In genomic region chr17:53630115-53630514, GRCh38 we compare ENCODE assay signal across 28 cellular contexts.
"Had no signal": no experiment of that assay in that cellular context is flagged by ENCODE, and none has a peak within 500 bp of the region (broad histone marks: within the 10 kb centered on the region; RNA-seq: fewer than 3 reads in every experiment).

No MANE protein-coding gene starts in this region.

- DNase-seq: activated CD4-positive, alpha-beta T cell treated with anti-CD3 and anti-CD28 coated beads for 4 hours; activated CD8-positive, alpha-beta memory T cell treated with anti-CD3 and anti-CD28 coated beads, Interleukin-2, amount 50 U/mL, for 4 hours; activated CD8-positive, alpha-beta T cell treated with anti-CD3 and anti-CD28 coated beads for 36 hours; activated gamma-delta T cell treated with Interleukin-2 at 50 U/mL for 16 hours; activated naive CD4-positive, alpha-beta T cell treated with anti-CD3 and anti-CD28 coated beads, Interleukin-2, amount 10 ng/mL, durations not matched to agents 7 days and 5 days; activated naive CD8-positive, alpha-beta T cell treated with anti-CD3 and anti-CD28 coated beads for 36 hours; activated T-cell treated with anti-CD3 and anti-CD28 coated beads, Interleukin-2, amount 50 U/mL, for 72 hours; brain microvascular endothelial cell; cerebellar nuclear complex; MG63; NCI-H1105; NCI-H1436; NCI-H1694 treated with DMSO at 0.1 percent for 48 hours; NCI-H2029 treated with DMSO at 0.1 percent for 48 hours; NCI-H510A treated with DMSO at 0.1 percent for 48 hours; NCI-H69; NK-92 treated with Interleukin-12 subunit alpha and Interleukin-12 subunit beta, amount 100 ng/mL, for 24 hours; OCI-M1; RPMI8226; T-cell; T-helper 2 cell; T1000 had no signal

- H3K27ac ChIP-seq: brain microvascular endothelial cell, cardiac muscle cell, SK-N-MC, VCaP had no signal

- H3K27ac Mint-ChIP-seq: activated CD8-positive, alpha-beta T cell treated with anti-CD3 and anti-CD28 coated beads for 36 hours; activated naive CD4-positive, alpha-beta T cell treated with anti-CD3 and anti-CD28 coated beads, Interleukin-2, amount 10 ng/mL, durations not matched to agents 7 days and 5 days; activated naive CD8-positive, alpha-beta T cell treated with anti-CD3 and anti-CD28 coated beads for 36 hours; activated T-cell treated with anti-CD3 and anti-CD28 coated beads, Interleukin-2, amount 50 U/mL, for 72 hours; activated T-helper 2 cell treated with anti-CD3 and anti-CD28 coated beads, Interferon-gamma antibody, Interleukin-2, Interleukin-4, amounts not matched to agents 10 μg/mL and 5 μg/mL and 100 μg/mL, durations not matched to agents 14 hours and 24 hours and 36 hours; T-cell had no signal

- H3K36me3 ChIP-seq: brain microvascular endothelial cell, cardiac muscle cell, MG63 had no signal

- H3K36me3 Mint-ChIP-seq: activated naive CD4-positive, alpha-beta T cell treated with anti-CD3 and anti-CD28 coated beads, Interleukin-2, amount 10 ng/mL, durations not matched to agents 7 days and 5 days; activated naive CD8-positive, alpha-beta T cell treated with anti-CD3 and anti-CD28 coated beads for 36 hours; T-cell had no signal

- H3K4me1 Mint-ChIP-seq: activated naive CD4-positive, alpha-beta T cell treated with anti-CD3 and anti-CD28 coated beads, Interleukin-2, amount 10 ng/mL, durations not matched to agents 7 days and 5 days; activated naive CD8-positive, alpha-beta T cell treated with anti-CD3 and anti-CD28 coated beads for 36 hours; T-cell had no signal

- H3K27me3 ChIP-seq: brain microvascular endothelial cell, cardiac muscle cell, MG63 had no signal

- H3K4me3 ChIP-seq: cardiac muscle cell, MG63, SK-N-MC had no signal

- ATAC-seq: activated CD8-positive, alpha-beta T cell treated with anti-CD3 and anti-CD28 coated beads for 36 hours; activated T-cell treated with anti-CD3 and anti-CD28 coated beads, Interleukin-2, amount 50 U/mL, for 72 hours; Panc1; Right ventricle myocardium inferior; T-cell had no signal

- H3K9me3 ChIP-seq: MG63 had no signal

- H3K27me3 Mint-ChIP-seq: activated CD8-positive, alpha-beta T cell treated with anti-CD3 and anti-CD28 coated beads for 36 hours; activated naive CD4-positive, alpha-beta T cell treated with anti-CD3 and anti-CD28 coated beads, Interleukin-2, amount 10 ng/mL, durations not matched to agents 7 days and 5 days; activated naive CD8-positive, alpha-beta T cell treated with anti-CD3 and anti-CD28 coated beads for 36 hours; T-cell had no signal

- H3K4me3 Mint-ChIP-seq: activated CD8-positive, alpha-beta T cell treated with anti-CD3 and anti-CD28 coated beads for 36 hours; activated naive CD4-positive, alpha-beta T cell treated with anti-CD3 and anti-CD28 coated beads, Interleukin-2, amount 10 ng/mL, durations not matched to agents 7 days and 5 days; activated naive CD8-positive, alpha-beta T cell treated with anti-CD3 and anti-CD28 coated beads for 36 hours; activated T-cell treated with anti-CD3 and anti-CD28 coated beads, Interleukin-2, amount 50 U/mL, for 72 hours; T-cell had no signal
